ENCODE assay signal across 2 cellular contexts in the genomic region with DNA sequence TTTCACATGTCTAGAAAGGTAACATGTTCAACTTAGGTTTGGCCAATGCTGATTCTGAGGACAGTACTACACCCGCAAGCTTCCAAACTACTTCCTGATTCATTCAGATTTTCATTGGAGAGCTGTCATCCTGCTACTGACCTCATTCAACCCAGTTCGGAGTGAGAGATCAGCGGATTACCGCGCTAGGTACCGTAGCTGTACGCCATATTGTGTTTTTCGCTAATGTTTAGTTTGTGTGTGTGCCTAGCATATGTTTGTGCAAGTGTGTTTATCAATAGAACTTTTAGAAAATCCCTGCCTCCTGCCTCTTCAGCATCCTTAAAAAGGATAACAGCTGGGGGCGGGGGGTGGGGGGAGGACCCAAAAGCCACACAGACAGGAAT.
TF ChIP-seq lines count a peak whose summit lies in the region.

No MANE protein-coding gene starts in this region.

TF ChIP-seq in HEK293, 187 proteins besides CTCF, POLR2A, EP300 and RAD21 (continues in another document):
- TF ChIP-seq BCL11A (tag by site-specific recombination; IDR thresholded peaks at IDR 0.05; ENCODE audit: low read depth) = no peak
- TF ChIP-seq ZNF133 (tag by site-specific recombination; IDR thresholded peaks at IDR 0.05) = no peak
- TF ChIP-seq, protein P1, sequence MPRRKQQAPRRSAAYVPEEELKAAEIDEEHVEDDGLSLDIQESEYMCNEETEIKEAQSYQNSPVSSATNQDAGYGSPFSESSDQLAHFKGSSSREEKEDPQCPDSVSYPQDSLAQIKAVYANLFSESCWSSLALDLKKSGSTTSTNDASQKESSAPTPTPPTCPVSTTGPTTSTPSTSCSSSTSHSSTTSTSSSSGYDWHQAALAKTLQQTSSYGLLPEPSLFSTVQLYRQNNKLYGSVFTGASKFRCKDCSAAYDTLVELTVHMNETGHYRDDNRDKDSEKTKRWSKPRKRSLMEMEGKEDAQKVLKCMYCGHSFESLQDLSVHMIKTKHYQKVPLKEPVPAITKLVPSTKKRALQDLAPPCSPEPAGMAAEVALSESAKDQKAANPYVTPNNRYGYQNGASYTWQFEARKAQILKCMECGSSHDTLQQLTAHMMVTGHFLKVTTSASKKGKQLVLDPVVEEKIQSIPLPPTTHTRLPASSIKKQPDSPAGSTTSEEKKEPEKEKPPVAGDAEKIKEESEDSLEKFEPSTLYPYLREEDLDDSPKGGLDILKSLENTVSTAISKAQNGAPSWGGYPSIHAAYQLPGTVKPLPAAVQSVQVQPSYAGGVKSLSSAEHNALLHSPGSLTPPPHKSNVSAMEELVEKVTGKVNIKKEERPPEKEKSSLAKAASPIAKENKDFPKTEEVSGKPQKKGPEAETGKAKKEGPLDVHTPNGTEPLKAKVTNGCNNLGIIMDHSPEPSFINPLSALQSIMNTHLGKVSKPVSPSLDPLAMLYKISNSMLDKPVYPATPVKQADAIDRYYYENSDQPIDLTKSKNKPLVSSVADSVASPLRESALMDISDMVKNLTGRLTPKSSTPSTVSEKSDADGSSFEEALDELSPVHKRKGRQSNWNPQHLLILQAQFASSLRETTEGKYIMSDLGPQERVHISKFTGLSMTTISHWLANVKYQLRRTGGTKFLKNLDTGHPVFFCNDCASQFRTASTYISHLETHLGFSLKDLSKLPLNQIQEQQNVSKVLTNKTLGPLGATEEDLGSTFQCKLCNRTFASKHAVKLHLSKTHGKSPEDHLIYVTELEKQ (tag by site-specific recombination; IDR thresholded peaks at IDR 0.05; ENCODE audit: borderline replicate concordance) = no peak
- no peak for TF ChIP-seq ZNF785 (tag by site-specific recombination; IDR thresholded peaks at IDR 0.05)
- peak; percentile 68 for TF ChIP-seq ZBTB17 (tag by site-specific recombination; IDR thresholded peaks at IDR 0.05)
- TF ChIP-seq ZBTB20 (tag by site-specific recombination; IDR thresholded peaks at IDR 0.05) = 0 out of 2 replicates have a peak, but pooled peaks have one; percentile 45
- TF ChIP-seq ZNF121 (tag by site-specific recombination; IDR thresholded peaks at IDR 0.05) = no peak
- no peak for TF ChIP-seq ZNF707 (tag by site-specific recombination; IDR thresholded peaks at IDR 0.05)
- TF ChIP-seq, protein P2, sequence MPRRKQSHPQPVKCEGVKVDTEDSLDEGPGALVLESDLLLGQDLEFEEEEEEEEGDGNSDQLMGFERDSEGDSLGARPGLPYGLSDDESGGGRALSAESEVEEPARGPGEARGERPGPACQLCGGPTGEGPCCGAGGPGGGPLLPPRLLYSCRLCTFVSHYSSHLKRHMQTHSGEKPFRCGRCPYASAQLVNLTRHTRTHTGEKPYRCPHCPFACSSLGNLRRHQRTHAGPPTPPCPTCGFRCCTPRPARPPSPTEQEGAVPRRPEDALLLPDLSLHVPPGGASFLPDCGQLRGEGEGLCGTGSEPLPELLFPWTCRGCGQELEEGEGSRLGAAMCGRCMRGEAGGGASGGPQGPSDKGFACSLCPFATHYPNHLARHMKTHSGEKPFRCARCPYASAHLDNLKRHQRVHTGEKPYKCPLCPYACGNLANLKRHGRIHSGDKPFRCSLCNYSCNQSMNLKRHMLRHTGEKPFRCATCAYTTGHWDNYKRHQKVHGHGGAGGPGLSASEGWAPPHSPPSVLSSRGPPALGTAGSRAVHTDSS (tag by site-specific recombination; IDR thresholded peaks at IDR 0.05) = no peak
- TF ChIP-seq, protein P3, sequence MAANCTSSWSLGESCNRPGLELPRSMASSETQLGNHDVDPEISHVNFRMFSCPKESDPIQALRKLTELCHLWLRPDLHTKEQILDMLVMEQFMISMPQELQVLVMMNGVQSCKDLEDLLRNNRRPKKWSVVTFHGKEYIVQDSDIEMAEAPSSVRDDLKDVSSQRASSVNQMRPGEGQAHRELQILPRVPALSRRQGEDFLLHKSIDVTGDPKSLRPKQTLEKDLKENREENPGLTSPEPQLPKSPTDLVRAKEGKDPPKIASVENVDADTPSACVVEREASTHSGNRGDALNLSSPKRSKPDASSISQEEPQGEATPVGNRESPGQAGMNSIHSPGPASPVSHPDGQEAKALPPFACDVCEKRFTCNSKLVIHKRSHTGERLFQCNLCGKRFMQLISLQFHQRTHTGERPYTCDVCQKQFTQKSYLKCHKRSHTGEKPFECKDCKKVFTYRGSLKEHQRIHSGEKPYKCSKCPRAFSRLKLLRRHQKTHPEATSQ (tag by site-specific recombination; IDR thresholded peaks at IDR 0.05) = no peak
- TF ChIP-seq, protein P4, sequence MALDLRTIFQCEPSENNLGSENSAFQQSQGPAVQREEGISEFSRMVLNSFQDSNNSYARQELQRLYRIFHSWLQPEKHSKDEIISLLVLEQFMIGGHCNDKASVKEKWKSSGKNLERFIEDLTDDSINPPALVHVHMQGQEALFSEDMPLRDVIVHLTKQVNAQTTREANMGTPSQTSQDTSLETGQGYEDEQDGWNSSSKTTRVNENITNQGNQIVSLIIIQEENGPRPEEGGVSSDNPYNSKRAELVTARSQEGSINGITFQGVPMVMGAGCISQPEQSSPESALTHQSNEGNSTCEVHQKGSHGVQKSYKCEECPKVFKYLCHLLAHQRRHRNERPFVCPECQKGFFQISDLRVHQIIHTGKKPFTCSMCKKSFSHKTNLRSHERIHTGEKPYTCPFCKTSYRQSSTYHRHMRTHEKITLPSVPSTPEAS (tag by site-specific recombination; IDR thresholded peaks at IDR 0.05) = peak; percentile 28; the same call in 1 of the 2 replicates
- TF ChIP-seq ZNF843 (tag by site-specific recombination; IDR thresholded peaks at IDR 0.05) = no peak
- no peak for TF ChIP-seq ZNF510 (tag by site-specific recombination; IDR thresholded peaks at IDR 0.05; ENCODE audit: insufficient replicate concordance)
- TF ChIP-seq, protein P5, sequence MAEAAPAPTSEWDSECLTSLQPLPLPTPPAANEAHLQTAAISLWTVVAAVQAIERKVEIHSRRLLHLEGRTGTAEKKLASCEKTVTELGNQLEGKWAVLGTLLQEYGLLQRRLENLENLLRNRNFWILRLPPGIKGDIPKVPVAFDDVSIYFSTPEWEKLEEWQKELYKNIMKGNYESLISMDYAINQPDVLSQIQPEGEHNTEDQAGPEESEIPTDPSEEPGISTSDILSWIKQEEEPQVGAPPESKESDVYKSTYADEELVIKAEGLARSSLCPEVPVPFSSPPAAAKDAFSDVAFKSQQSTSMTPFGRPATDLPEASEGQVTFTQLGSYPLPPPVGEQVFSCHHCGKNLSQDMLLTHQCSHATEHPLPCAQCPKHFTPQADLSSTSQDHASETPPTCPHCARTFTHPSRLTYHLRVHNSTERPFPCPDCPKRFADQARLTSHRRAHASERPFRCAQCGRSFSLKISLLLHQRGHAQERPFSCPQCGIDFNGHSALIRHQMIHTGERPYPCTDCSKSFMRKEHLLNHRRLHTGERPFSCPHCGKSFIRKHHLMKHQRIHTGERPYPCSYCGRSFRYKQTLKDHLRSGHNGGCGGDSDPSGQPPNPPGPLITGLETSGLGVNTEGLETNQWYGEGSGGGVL (tag by site-specific recombination; IDR thresholded peaks at IDR 0.05) = no peak
- TF ChIP-seq ZNF366 (tag by site-specific recombination; conservative IDR thresholded peaks at IDR 0.05) = peak; percentile 40; the same call in 1 of the 2 replicates
- no peak for TF ChIP-seq IKZF3 (tag by site-specific recombination; IDR thresholded peaks at IDR 0.05)
- TF ChIP-seq ZNF776 (tag by site-specific recombination; IDR thresholded peaks at IDR 0.05; ENCODE audit: borderline replicate concordance) = no peak
- TF ChIP-seq ZFHX2 (tag by site-specific recombination; conservative IDR thresholded peaks at IDR 0.05) = no peak
- no peak for TF ChIP-seq ZNF140 (tag by site-specific recombination; IDR thresholded peaks at IDR 0.05)
- no peak for TF ChIP-seq EGR2 (tag by site-specific recombination; IDR thresholded peaks at IDR 0.05; ENCODE audit: low read depth)

TF ChIP-seq in endothelial cell of umbilical vein, 7 proteins besides CTCF, POLR2A, EP300 and RAD21:
- TF ChIP-seq FOS (IDR thresholded peaks at IDR 0.05; ENCODE audit: borderline replicate concordance, insufficient read depth, low read length) (no peak), POLR2AphosphoS5 (IDR thresholded peaks at IDR 0.05; ENCODE audit: insufficient read depth, low read depth, low read length) (no peak), JUN (IDR thresholded peaks at IDR 0.05; ENCODE audit: borderline replicate concordance, insufficient read depth, insufficient read length, low read depth) (peak; percentile 15)
